In the genomic region with DNA sequence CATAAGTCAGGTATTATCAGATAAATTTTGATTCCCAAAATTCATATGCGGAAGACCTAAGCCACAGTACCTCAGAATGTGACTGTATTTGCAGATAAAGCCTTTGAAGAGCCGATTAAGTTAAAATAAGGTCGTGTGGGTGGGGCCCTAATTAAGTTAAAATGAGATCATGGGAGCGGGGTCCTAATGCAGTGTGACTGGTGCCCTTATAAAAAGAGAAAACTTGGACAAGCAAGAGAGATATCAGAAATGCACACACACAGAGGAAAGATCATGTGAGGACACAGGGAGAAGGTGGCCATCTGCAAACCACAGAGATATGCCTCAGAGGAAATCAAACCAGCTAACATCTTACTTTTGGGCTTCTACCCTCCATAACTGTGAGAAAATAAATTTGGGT, we compare ENCODE assay signal across 16 cellular contexts.
"Had no signal": no experiment of that assay in that cellular context is flagged by ENCODE, and none has a peak within 500 bp of the region (broad histone marks: within the 10 kb centered on the region; RNA-seq: fewer than 3 reads in every experiment).

No MANE protein-coding gene starts in this region.

- H3K27ac Mint-ChIP-seq: activated CD4-positive, alpha-beta T cell treated with anti-CD3 and anti-CD28 coated beads, Interleukin-2, amount 10 ng/mL, durations not matched to agents 7 days and 5 days; activated naive CD4-positive, alpha-beta T cell treated with anti-CD3 and anti-CD28 coated beads for 36 hours; activated T-helper 17 cell treated with anti-CD3 and anti-CD28 coated beads, Interleukin-2, amount 50 U/mL, for 72 hours; naive B cell; stimulated activated naive CD8-positive, alpha-beta T cell treated with anti-CD3 and anti-CD28 coated beads, Interleukin-15, Interleukin-2, amounts not matched to agents 100 ng/mL and 50 ng/mL, for 24 hours; WTC11 had no signal

- H3K79me2 ChIP-seq: parathyroid adenoma had no signal

- ATAC-seq: activated T-helper 17 cell treated with anti-CD3 and anti-CD28 coated beads, Interleukin-2, amount 50 U/mL, for 72 hours; lower lobe of right lung; WTC11 had no signal

- H3K36me3 ChIP-seq: lower lobe of right lung, upper lobe of left lung had no signal

- H3K4me3 Mint-ChIP-seq: activated CD4-positive, alpha-beta T cell treated with anti-CD3 and anti-CD28 coated beads, Interleukin-2, amount 10 ng/mL, durations not matched to agents 7 days and 5 days; activated naive CD4-positive, alpha-beta T cell treated with anti-CD3 and anti-CD28 coated beads for 36 hours; activated T-helper 17 cell treated with anti-CD3 and anti-CD28 coated beads, Interleukin-2, amount 50 U/mL, for 72 hours; central memory CD8-positive, alpha-beta T cell; naive B cell; stimulated activated naive CD8-positive, alpha-beta T cell treated with anti-CD3 and anti-CD28 coated beads, Interleukin-15, Interleukin-2, amounts not matched to agents 100 ng/mL and 50 ng/mL, for 24 hours; WTC11 had no signal

- H3K4me1 Mint-ChIP-seq: activated CD4-positive, alpha-beta T cell treated with anti-CD3 and anti-CD28 coated beads, Interleukin-2, amount 10 ng/mL, durations not matched to agents 7 days and 5 days; activated T-helper 17 cell treated with anti-CD3 and anti-CD28 coated beads, Interleukin-2, amount 50 U/mL, for 72 hours; central memory CD8-positive, alpha-beta T cell; naive B cell had no signal

- H3K9me3 Mint-ChIP-seq: stimulated activated naive CD8-positive, alpha-beta T cell treated with anti-CD3 and anti-CD28 coated beads, Interleukin-15, Interleukin-2, amounts not matched to agents 100 ng/mL and 50 ng/mL, for 24 hours had no signal

- H3K27me3 Mint-ChIP-seq: activated CD4-positive, alpha-beta T cell treated with anti-CD3 and anti-CD28 coated beads, Interleukin-2, amount 10 ng/mL, durations not matched to agents 7 days and 5 days; central memory CD8-positive, alpha-beta T cell; naive B cell; stimulated activated naive CD8-positive, alpha-beta T cell treated with anti-CD3 and anti-CD28 coated beads, Interleukin-15, Interleukin-2, amounts not matched to agents 100 ng/mL and 50 ng/mL, for 24 hours had no signal

- H3K36me3 Mint-ChIP-seq: naive B cell, WTC11 had no signal

- H3K27me3 ChIP-seq: upper lobe of left lung had no signal

- H2AFZ ChIP-seq: parathyroid adenoma had no signal

- DNase-seq: activated CD4-positive, alpha-beta T cell treated with anti-CD3 and anti-CD28 coated beads, Interleukin-2, amount 10 ng/mL, durations not matched to agents 7 days and 5 days; activated naive CD4-positive, alpha-beta T cell treated with anti-CD3 and anti-CD28 coated beads for 36 hours; activated T-cell treated with anti-CD3 and anti-CD28 coated beads for 4 hours; effector memory CD4-positive, alpha-beta T cell; hypothalamus; lower lobe of right lung; naive B cell; stimulated activated CD4-positive, alpha-beta T cell treated with anti-CD3 and anti-CD28 coated beads, Interleukin-15, amount 100 ng/mL, for 24 hours; stimulated activated CD4-positive, alpha-beta T cell treated with anti-CD3 and anti-CD28 coated beads, Interleukin-4, amount 100 ng/mL, for 24 hours; T-helper 9 cell; upper lobe of left lung had no signal

- H3K27ac ChIP-seq: lower lobe of right lung, parathyroid adenoma, upper lobe of left lung had no signal

- H3K4me3 ChIP-seq: lower lobe of right lung, upper lobe of left lung had no signal

- H3K4me1 ChIP-seq: lower lobe of right lung, parathyroid adenoma, upper lobe of left lung had no signal

- H3K9me3 ChIP-seq: lower lobe of right lung, upper lobe of left lung had no signal
